ENCODE assay signal across 8 cellular contexts in the genomic region with DNA sequence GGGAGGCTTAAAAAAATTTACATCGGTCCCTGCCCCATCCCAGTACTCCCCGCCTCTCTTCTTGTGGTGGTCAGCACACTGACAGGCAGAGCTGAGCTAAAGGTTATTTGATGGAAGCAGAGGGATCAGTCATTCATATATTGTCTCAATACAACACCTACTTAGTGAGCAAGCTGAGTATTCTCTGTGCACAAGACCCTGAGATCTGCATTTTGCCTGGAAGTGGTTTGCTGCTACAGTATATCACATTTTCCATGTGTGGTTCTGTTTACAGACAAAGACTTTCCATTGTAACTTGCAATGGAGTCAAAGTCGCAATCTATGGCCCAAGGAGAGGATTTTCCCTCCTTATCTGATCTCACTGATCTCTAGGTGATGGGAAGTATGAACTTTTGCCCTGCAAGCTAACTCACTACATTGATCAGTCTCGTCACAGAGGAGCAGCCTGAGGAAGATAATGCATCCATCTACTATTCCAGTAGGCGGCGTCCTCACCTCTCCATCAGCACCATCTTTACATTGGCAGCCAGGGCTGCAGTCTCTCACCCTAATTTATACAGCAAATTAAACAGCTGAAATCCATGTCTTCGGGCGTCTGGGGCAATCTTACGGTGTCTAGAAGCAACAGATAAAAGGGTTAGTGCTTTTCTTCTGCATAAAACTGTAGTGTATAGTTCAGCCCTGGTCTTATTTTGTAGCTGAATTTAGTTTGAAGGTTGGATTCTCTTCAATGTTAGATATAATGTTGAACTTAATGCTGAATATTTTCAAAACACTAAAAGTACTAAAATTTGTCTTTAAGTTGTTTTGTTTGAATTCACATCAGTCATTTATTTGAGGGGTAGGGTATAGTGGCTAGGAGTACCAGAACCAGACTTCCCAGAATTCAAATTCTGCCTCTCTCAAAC. TPM values are rescaled to one million over a fixed set of nuclear protein-coding genes. Genes with fewer than 3 reads are reported as not detected.
A peak's percentile ranks its signal among the peaks of the same experiment; 100 is the strongest.
DNase-seq lines count a peak whose midpoint lies in the region; ATAC-seq and TF ChIP-seq lines count a peak whose summit lies in the region.

No MANE protein-coding gene starts in this region.

- no peak overlapping the region for H3K27ac Mint-ChIP-seq in chondrocyte (ENCODE audit: unreplicated experiment)
- no peak overlapping the region for H3K27ac Mint-ChIP-seq in stimulated activated naive B cell treated with anti-CD40 and anti-IgM and Interleukin-4, amounts not matched to agents 10 μg/mL and 1 μg/mL and 100 μg/mL, for 72 hours

- no peak overlapping the region for H3K4me3 Mint-ChIP-seq in chondrocyte (ENCODE audit: unreplicated experiment)
- no peak overlapping the region for H3K4me3 Mint-ChIP-seq in stimulated activated naive B cell treated with anti-CD40 and anti-IgM and Interleukin-4, amounts not matched to agents 10 μg/mL and 1 μg/mL and 100 μg/mL, for 72 hours

- TF ChIP-seq CTCF in VCaP (conservative IDR thresholded peaks at IDR 0.05) (peak; percentile 92), chondrocyte (IDR thresholded peaks at IDR 0.05) (peak; percentile 89)

- ATAC-seq in GM18858 (IDR thresholded peaks at IDR 0.05; ENCODE audit: unreplicated experiment) (peak; percentile 51), HG03095 (IDR thresholded peaks at IDR 0.05; ENCODE audit: unreplicated experiment) (peak; percentile 41)
- ATAC-seq in stimulated activated naive B cell treated with anti-CD40 and anti-IgM and Interleukin-4, amounts not matched to agents 10 μg/mL and 1 μg/mL and 100 μg/mL, for 72 hours (replicated peaks): peak; percentile 75 to 76

- H3K4me1 Mint-ChIP-seq in chondrocyte (ENCODE audit: low read depth): peaks cover 18% of the 10 kb centered on the region
- peaks cover 22 to 38% of the 10 kb centered on the region in 2 donors for H3K4me1 Mint-ChIP-seq in stimulated activated naive B cell treated with anti-CD40 and anti-IgM and Interleukin-4, amounts not matched to agents 10 μg/mL and 1 μg/mL and 100 μg/mL, for 72 hours

- H3K27me3 Mint-ChIP-seq in chondrocyte (ENCODE audit: low read depth): no peaks in the 10 kb centered on the region
- H3K27me3 Mint-ChIP-seq in stimulated activated naive B cell treated with anti-CD40 and anti-IgM and Interleukin-4, amounts not matched to agents 10 μg/mL and 1 μg/mL and 100 μg/mL, for 72 hours: no peaks in the 10 kb centered on the region

- no peak overlapping the region for H3K27ac ChIP-seq in VCaP

- DNase-seq in AML-193 (lab: John Stamatoyannopoulos, UW): peak; percentile 57 to 61
- DNase-seq in NCI-H2081 treated with DMSO at 0.1 percent for 48 hours (lab: John Stamatoyannopoulos, UW): peak; percentile 49
- no peak for DNase-seq in chondrocyte (ENCODE audit: low spot score)
- DNase-seq in medulla oblongata (ENCODE audit: extremely low spot score): peak; percentile 64
- DNase-seq in stimulated activated naive B cell treated with anti-CD40 and anti-IgM and Interleukin-4, amounts not matched to agents 10 μg/mL and 1 μg/mL and 100 μg/mL, for 72 hours: peak; percentile 50

- no peaks in the 10 kb centered on the region for H3K36me3 Mint-ChIP-seq in chondrocyte (ENCODE audit: low read depth)
- H3K36me3 Mint-ChIP-seq in stimulated activated naive B cell treated with anti-CD40 and anti-IgM and Interleukin-4, amounts not matched to agents 10 μg/mL and 1 μg/mL and 100 μg/mL, for 72 hours: no peaks in the 10 kb centered on the region

- H3K9me3 Mint-ChIP-seq in chondrocyte (ENCODE audit: low read depth): no peaks in the 10 kb centered on the region
- H3K9me3 Mint-ChIP-seq in stimulated activated naive B cell treated with anti-CD40 and anti-IgM and Interleukin-4, amounts not matched to agents 10 μg/mL and 1 μg/mL and 100 μg/mL, for 72 hours: no peaks in the 10 kb centered on the region

RNA-seq across cellular contexts. Expression of gene TRAF5, which starts 3.2 kb away (rescaled TPM):
- total RNA-seq in chondrocyte: 52.9 to 58.7 TPM (median 57.4 TPM) in 3 replicates
